Comparison of ENCODE assay signal across 16 cellular contexts in genomic region chr1:76268341-76268740, GRCh38.
A peak's percentile ranks its signal among the peaks of the same experiment; 100 is the strongest.
DNase-seq lines count a peak whose midpoint lies in the region; ATAC-seq and TF ChIP-seq lines count a peak whose summit lies in the region.
"Had no signal": no experiment of that assay in that cellular context is flagged by ENCODE, and none has a peak within 500 bp of the region (broad histone marks: within the 10 kb centered on the region; RNA-seq: fewer than 3 reads in every experiment).

No MANE protein-coding gene starts in this region.

- no peaks in the 10 kb centered on the region for H4K20me1 ChIP-seq in KMS-11 (ENCODE audit: insufficient read depth)

- peak overlapping the region; percentile 37 for H3K4me3 Mint-ChIP-seq in nephron progenitor cell

- peak overlapping the region; percentile 75; the same call in 1 of the 2 replicates for H3K27ac ChIP-seq in KMS-11
- H3K27ac ChIP-seq: A549, neutrophil, upper lobe of right lung had no signal

- no peaks in the 10 kb centered on the region for H3K79me2 ChIP-seq in KMS-11 (ENCODE audit: insufficient read depth, low read depth)

- H3K36me3 ChIP-seq in KMS-11 (ENCODE audit: insufficient read depth), result no peaks in the 10 kb centered on the region
- H3K36me3 ChIP-seq: neutrophil, upper lobe of right lung had no signal

- H2AFZ ChIP-seq in KMS-11 (ENCODE audit: low read depth), result no peak overlapping the region

- peak overlapping the region; percentile 76 to 94 for H3K27ac Mint-ChIP-seq in activated naive CD4-positive, alpha-beta T cell treated with anti-CD3 and anti-CD28 coated beads, Interleukin-2, amount 50 U/mL, for 72 hours
- H3K27ac Mint-ChIP-seq in nephron progenitor cell, result peak overlapping the region; percentile 75

- no peak overlapping the region for H3K9ac ChIP-seq in KMS-11

- H3K9me3 Mint-ChIP-seq in activated naive CD4-positive, alpha-beta T cell treated with anti-CD3 and anti-CD28 coated beads, Interleukin-2, amount 50 U/mL, for 72 hours, result peaks cover 0 to 15% of the 10 kb centered on the region in 2 donors
- H3K9me3 Mint-ChIP-seq in nephron progenitor cell, result no peaks in the 10 kb centered on the region

- H3K36me3 Mint-ChIP-seq in activated naive CD4-positive, alpha-beta T cell treated with anti-CD3 and anti-CD28 coated beads, Interleukin-2, amount 50 U/mL, for 72 hours, result peaks cover 0 to 20% of the 10 kb centered on the region in 2 donors
- no peaks in the 10 kb centered on the region for H3K36me3 Mint-ChIP-seq in nephron progenitor cell (ENCODE audit: low read depth)

- H3K27me3 Mint-ChIP-seq in nephron progenitor cell (ENCODE audit: low read depth, poor library complexity), result no peaks in the 10 kb centered on the region

- TF ChIP-seq CTCF in KMS-11 (conservative IDR thresholded peaks at IDR 0.05; ENCODE audit: low read depth, low read length) (no peak), nephron progenitor cell (IDR thresholded peaks at IDR 0.05) (no peak)

- DNase-seq in NCI-H82 (lab: John Stamatoyannopoulos, UW) (peak; percentile 20), NCI-H82 treated with DMSO at 0.1 percent for 48 hours (lab: John Stamatoyannopoulos, UW; ENCODE audit: unreplicated experiment) (no peak), nephron progenitor cell (peak; percentile 43), HuH-7.5 (ENCODE audit: low spot score) (no peak)
- no peak for DNase-seq in activated naive CD4-positive, alpha-beta T cell treated with anti-CD3 and anti-CD28 coated beads, Interleukin-2, amount 50 U/mL, for 72 hours (ENCODE audit: low spot score in 2 of 2)
- DNase-seq: activated CD8-positive, alpha-beta memory T cell treated with anti-CD3 and anti-CD28 coated beads, Interleukin-2, amount 50 U/mL, for 48 hours; left colon; NCI-H345; stimulated activated CD4-positive, alpha-beta T cell treated with anti-CD3 and anti-CD28 coated beads, Interleukin-12 subunit alpha, Interleukin-12 subunit beta, amount 100 ng/mL, for 4 hours; T1000; upper lobe of right lung had no signal

- no peaks in the 10 kb centered on the region for H3K27me3 ChIP-seq in KMS-11 (ENCODE audit: insufficient read depth, low read depth)
- H3K27me3 ChIP-seq: neutrophil, upper lobe of right lung had no signal

- H3K4me1 Mint-ChIP-seq in nephron progenitor cell, result peaks cover 54% of the 10 kb centered on the region

- no peak for ATAC-seq in activated naive CD4-positive, alpha-beta T cell treated with anti-CD3 and anti-CD28 coated beads, Interleukin-2, amount 50 U/mL, for 72 hours
- ATAC-seq in GM21723 (IDR thresholded peaks at IDR 0.05; ENCODE audit: unreplicated experiment) (no peak), GM21360 (IDR thresholded peaks at IDR 0.05; ENCODE audit: unreplicated experiment) (no peak)
- ATAC-seq: A549 had no signal

- H3K4me1 ChIP-seq in KMS-11 (ENCODE audit: low read depth, poor library complexity, severe bottlenecking), result peaks cover 44% of the 10 kb centered on the region
- H3K4me1 ChIP-seq: A549 had no signal

- peak overlapping the region; percentile 36 for H3K4me2 ChIP-seq in KMS-11
- H3K4me2 ChIP-seq: A549 had no signal

- no peak overlapping the region for H3K4me3 ChIP-seq in KMS-11 (IDR thresholded peaks at IDR 0.05; ENCODE audit: insufficient read depth, low read depth, low read length)
- H3K4me3 ChIP-seq: A549, upper lobe of right lung had no signal

Comparison
In these comparisons a context has a peak if more than half of its experiments do, and no peak if none do; other contexts are left out.
1. DNase-seq: peak in NCI-H82 (single experiment) and nephron progenitor cell (single experiment); none in NCI-H82 treated with DMSO at 0.1 percent for 48 hours (single experiment), activated naive CD4-positive, alpha-beta T cell treated with anti-CD3 and anti-CD28 coated beads, Interleukin-2, amount 50 U/mL, for 72 hours (0 of 2) and HuH-7.5 (single experiment).